23 cellular contexts compared by ENCODE assay signal in genomic region chr11:30311189-30311588, GRCh38. TPM values are rescaled to one million over a fixed set of nuclear protein-coding genes. Genes with fewer than 3 reads are reported as not detected.
DNase-seq lines count a peak whose midpoint lies in the region; ATAC-seq, FAIRE-seq and TF ChIP-seq lines count a peak whose summit lies in the region.
"Had no signal": no experiment of that assay in that cellular context is flagged by ENCODE, and none has a peak within 500 bp of the region (broad histone marks: within the 10 kb centered on the region; RNA-seq: fewer than 3 reads in every experiment).

No MANE protein-coding gene starts in this region.

- ATAC-seq in K562: no peak
- ATAC-seq in GM19035 (IDR thresholded peaks at IDR 0.05; ENCODE audit: unreplicated experiment): no peak

- no peak for TF ChIP-seq POLR2A in K562 (conservative IDR thresholded peaks at IDR 0.05)

- H3K36me3 ChIP-seq in KMS-11 (ENCODE audit: insufficient read depth): no peaks in the 10 kb centered on the region
- no peaks in the 10 kb centered on the region for H3K36me3 ChIP-seq in K562 (ENCODE audit: control insufficient read depth, insufficient read depth, low read length)
- H3K36me3 ChIP-seq: BE2C, BLaER1 had no signal

- CTCF ChIA-PET in K562 (lab: Yijun Ruan, JAX; ENCODE audit: low intra/inter-chr PET ratio): no interaction called here

- peak; percentile 48 for FAIRE-seq in GM19239 (lab: Jason Lieb, UNC)
- FAIRE-seq in K562 (lab: Jason Lieb, UNC): no peak
- FAIRE-seq: GM12891 had no signal

- no peaks in the 10 kb centered on the region for H3K9me1 ChIP-seq in K562 (ENCODE audit: control insufficient read depth, insufficient read depth, low read length)

- H3K27ac Mint-ChIP-seq in osteocyte (ENCODE audit: unreplicated experiment): no peak overlapping the region
- H3K27ac Mint-ChIP-seq: CD14-positive monocyte; CD4-positive, alpha-beta memory T cell; CD4-positive, CD25-positive, alpha-beta regulatory T cell; CD8-positive, alpha-beta memory T cell had no signal

- H3K27ac ChIP-seq in KMS-11: no peak overlapping the region
- no peak overlapping the region for H3K27ac ChIP-seq in K562 (ENCODE audit: extremely low read depth, low read depth, low read length)
- H3K27ac ChIP-seq: BLaER1 had no signal

- no peaks in the 10 kb centered on the region for H3K79me2 ChIP-seq in KMS-11 (ENCODE audit: insufficient read depth, low read depth)
- no peaks in the 10 kb centered on the region for H3K79me2 ChIP-seq in K562 (ENCODE audit: control insufficient read depth, insufficient read depth, low read length)

- peaks cover 42% of the 10 kb centered on the region for H3K27me3 Mint-ChIP-seq in osteocyte (ENCODE audit: unreplicated experiment)

- H3K4me2 ChIP-seq in KMS-11: peak overlapping the region; percentile 7; the same call in 1 of the 2 replicates
- H3K4me2 ChIP-seq in K562 (ENCODE audit: insufficient read depth, low read length): no peak overlapping the region
- H3K4me2 ChIP-seq: BLaER1 had no signal

- H4K20me1 ChIP-seq in KMS-11 (ENCODE audit: insufficient read depth) (no peaks in the 10 kb centered on the region), K562 (replicated peaks; ENCODE audit: control insufficient read depth, insufficient read depth, low read length) (no peaks in the 10 kb centered on the region)
- H4K20me1 ChIP-seq: BLaER1 had no signal

- no peaks in the 10 kb centered on the region for H3K36me3 Mint-ChIP-seq in osteocyte (ENCODE audit: unreplicated experiment)
- H3K36me3 Mint-ChIP-seq: CD14-positive monocyte; CD4-positive, alpha-beta memory T cell; CD4-positive, CD25-positive, alpha-beta regulatory T cell had no signal

- BruUV-seq in K562 (replicated peaks; lab: Mats Ljungman, UMichigan): no TSS peak

- H3K4me3 Mint-ChIP-seq in osteocyte (ENCODE audit: unreplicated experiment): no peak overlapping the region
- H3K4me3 Mint-ChIP-seq: CD14-positive monocyte; CD4-positive, alpha-beta memory T cell; CD4-positive, CD25-positive, alpha-beta regulatory T cell; CD8-positive, alpha-beta memory T cell had no signal

- H3K4me1 Mint-ChIP-seq in osteocyte (ENCODE audit: unreplicated experiment): no peaks in the 10 kb centered on the region
- H3K4me1 Mint-ChIP-seq: CD14-positive monocyte; CD4-positive, alpha-beta memory T cell had no signal

- no peak for TF ChIP-seq RAD21 in K562 (CRISPR knock-in tag; conservative IDR thresholded peaks at IDR 0.05 in 1 of 2, IDR thresholded peaks at IDR 0.05 in 1 of 2)

- no peaks in the 10 kb centered on the region for H3K9me3 ChIP-seq in K562 (replicated peaks; ENCODE audit: control insufficient read depth, insufficient read depth, low read depth, low read length)
- H3K9me3 ChIP-seq: BE2C had no signal

- intact Hi-C loops in K562 (cut with micrococcal nuclease): no loop called here

- WGBS in K562 (ENCODE audit: insufficient coverage, low coverage, missing lambda C conversion rate): 0% methylated on average over 2 of the region's 2 CpGs

- no peak for TF ChIP-seq CTCF in KMS-11 (conservative IDR thresholded peaks at IDR 0.05; ENCODE audit: low read depth, low read length)
- TF ChIP-seq CTCF in K562 (IDR thresholded peaks at IDR 0.05 in 2 of 3, conservative IDR thresholded peaks at IDR 0.05 in 1 of 3; ENCODE audit: insufficient read depth in 2 of 3, low read depth in 1 of 3, low read length in 3 of 3): no peak
- no peak for TF ChIP-seq CTCF in osteocyte (IDR thresholded peaks at IDR 0.05)

- in situ Hi-C loops in K562 (cut with MboI): no loop called here

- peaks cover 17% of the 10 kb centered on the region for H3K4me1 ChIP-seq in KMS-11 (ENCODE audit: low read depth, poor library complexity, severe bottlenecking)
- H3K4me1 ChIP-seq in K562 (replicated peaks in 1 of 2; ENCODE audit: control insufficient read depth in 2 of 2, insufficient read depth in 2 of 2, low read length in 2 of 2): no peaks in the 10 kb centered on the region
- H3K4me1 ChIP-seq: BE2C, BLaER1 had no signal

- H2AFZ ChIP-seq in KMS-11 (ENCODE audit: low read depth): no peak overlapping the region
- no peak overlapping the region for H2AFZ ChIP-seq in K562 (ENCODE audit: low read depth, low read length)

- no peak for TF ChIP-seq EP300 in K562 (IDR thresholded peaks at IDR 0.05; ENCODE audit: low read length)

- H3K27me3 ChIP-seq in KMS-11 (ENCODE audit: insufficient read depth, low read depth): no peaks in the 10 kb centered on the region
- H3K27me3 ChIP-seq in K562 (ENCODE audit: control insufficient read depth in 2 of 2, insufficient read depth in 2 of 2, low read length in 2 of 2): no peaks in the 10 kb centered on the region
- H3K27me3 ChIP-seq: BE2C, BLaER1 had no signal

- no peak overlapping the region for H3K9ac ChIP-seq in KMS-11
- no peak overlapping the region for H3K9ac ChIP-seq in K562 (ENCODE audit: insufficient read depth in 1 of 2, low read depth in 2 of 2, low read length in 2 of 2)
- H3K9ac ChIP-seq: BLaER1 had no signal

- peaks cover 6% of the 10 kb centered on the region for H3K9me3 Mint-ChIP-seq in osteocyte (ENCODE audit: unreplicated experiment)

- H3K4me3 ChIP-seq in KMS-11 (IDR thresholded peaks at IDR 0.05; ENCODE audit: insufficient read depth, low read depth, low read length) (no peak overlapping the region), K562 (no peak overlapping the region)
- H3K4me3 ChIP-seq: BLaER1 had no signal

- POLR2A ChIA-PET in K562 (lab: Yijun Ruan, JAX): no interaction called here

- no peak for DNase-seq in GM19239 (ENCODE audit: insufficient read length, low spot score)
- DNase-seq in K562 (ENCODE audit: extremely low read depth in 1 of 4, low spot score in 3 of 4): no peak
- no peak for DNase-seq in osteocyte (ENCODE audit: extremely low spot score, unreplicated experiment)
- DNase-seq: 8988T; ACHN; BE2C; C1 segment of cervical spinal cord; CD4-positive, alpha-beta memory T cell; CD4-positive, CD25-positive, alpha-beta regulatory T cell; CD8-positive, alpha-beta memory T cell; COR-L47; DMS 273 treated with DMSO at 0.1 percent for 48 hours; DMS153; DMS53; DMS79; DND-41; EL; GDM1 had no signal

TF ChIP-seq in K562, 482 proteins besides CTCF, POLR2A, EP300 and RAD21 (continues in another document):
- peak; percentile 12 for TF ChIP-seq ZNF146 (CRISPR knock-in tag; IDR thresholded peaks at IDR 0.05; ENCODE audit: unreplicated experiment)

RNA-seq across cellular contexts. Expression of gene ARL14EP, which starts 11.7 kb away (rescaled TPM):
- total RNA-seq in K562 (2011; cell fraction: chromatin; rRNA removed; ENCODE audit: low replicate concordance): 21.2 and 62.0 TPM in 2 replicates
- 8.0 and 10.8 TPM in 2 replicates for total RNA-seq in K562 (2011; cell fraction: nucleolus; rRNA removed)
- 25.5 and 34.0 TPM in 2 replicates for total RNA-seq in K562 (2011; cell fraction: nucleoplasm; rRNA removed)
- total RNA-seq in K562 (2014; rRNA removed) (11.4 and 11.6 TPM in 2 replicates), K562 (2014; rRNA removed; fragmentation: Illumina TruSeq; extraction: Trizol) (25.9 and 32.6 TPM in 2 replicates), K562 (2015; rRNA removed; fragmentation: Illumina TruSeq; extraction: Trizol) (21.7 and 23.0 TPM in 2 replicates), K562 (2021) (21.6 and 23.8 TPM in 2 replicates), osteocyte (21.6 and 21.7 TPM in 2 replicates)
- polyA plus RNA-seq in K562 (2011; rRNA removed) (28.5 and 38.1 TPM in 2 replicates), K562 (2014; fragmentation: Illumina TruSeq; extraction: Trizol) (27.4 and 37.4 TPM in 2 replicates), K562 (2014; fragmentation: Nextera tagmentation; extraction: Ambion mirVana) (10 to 100 TPM; 37.8 to 42.7 TPM), K562 (2014; rRNA removed) (13.1 and 16.4 TPM in 2 replicates)
- 3.9 and 10.5 TPM in 2 replicates for polyA plus RNA-seq in K562 (2011; cell fraction: cytosol; rRNA removed)
- 10.4 and 18.5 TPM in 2 replicates for polyA plus RNA-seq in K562 (2011; cell fraction: nucleus; rRNA removed)
- 17.9 and 30.3 TPM in 2 replicates for polyA plus RNA-seq in K562 (2012)
- polyA minus RNA-seq in K562 (2011; rRNA and poly(A)+ RNA removed): 29.2 and 36.0 TPM in 2 replicates
- polyA minus RNA-seq in K562 (2011; cell fraction: cytosol; rRNA and poly(A)+ RNA removed): 9.1 and 11.8 TPM in 2 replicates
- 14.7 and 30.9 TPM in 2 replicates for polyA minus RNA-seq in K562 (2011; cell fraction: nucleus; rRNA and poly(A)+ RNA removed)
